ENCODE assay signal across 8 cellular contexts in the genomic region with DNA sequence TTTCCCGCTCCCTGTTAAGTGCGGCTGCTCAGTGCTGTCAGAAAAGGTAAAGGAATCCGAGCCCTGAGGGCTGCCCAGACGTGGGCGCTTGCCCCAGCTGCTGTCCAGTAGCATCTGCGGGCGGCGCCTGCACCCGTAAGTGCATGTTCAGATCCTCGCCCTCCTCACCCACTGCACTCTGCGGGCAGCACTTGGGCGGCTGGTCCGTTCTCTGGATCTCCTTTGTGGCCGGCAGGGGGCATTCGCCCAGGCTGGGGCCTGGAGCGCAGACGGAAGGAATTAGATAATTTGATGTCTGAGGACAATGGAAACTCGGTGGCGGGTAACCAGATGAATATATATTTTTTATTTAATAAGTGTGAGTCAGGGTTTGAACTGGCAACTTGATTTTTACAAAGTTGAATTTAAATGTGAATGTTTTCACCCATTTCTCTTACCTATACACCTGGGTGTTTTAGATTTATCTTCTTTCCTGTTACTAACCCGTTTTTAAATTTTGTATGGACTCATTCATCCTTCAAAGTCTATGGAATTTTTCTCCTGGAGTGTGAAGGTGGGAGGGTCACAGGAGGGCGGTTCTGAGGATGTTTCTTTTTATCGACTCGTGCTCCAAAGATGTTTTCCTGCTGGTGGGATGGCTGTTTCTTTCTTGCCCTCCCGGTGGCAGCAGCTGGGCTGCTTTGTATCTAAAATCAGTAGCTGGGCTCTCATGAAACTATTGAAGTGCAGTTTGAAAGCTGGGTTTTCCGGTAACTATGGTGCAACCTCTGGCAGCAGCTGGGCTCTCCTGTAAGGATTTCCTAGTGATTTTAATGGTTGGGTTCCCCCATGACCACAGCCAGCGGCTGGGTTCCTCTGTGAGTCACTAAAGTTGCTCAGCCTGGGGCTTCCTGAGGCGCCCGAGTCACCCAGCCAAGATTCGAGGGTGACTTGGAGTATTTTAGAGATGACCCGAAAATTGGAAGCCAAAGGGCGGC.
DNase-seq lines count a peak whose midpoint lies in the region; ATAC-seq, FAIRE-seq and TF ChIP-seq lines count a peak whose summit lies in the region.
"Not testable (repeated sequence)": the region's sequence is repeated elsewhere in the genome, so short reads cannot be mapped to it uniquely, and the experiment has no call there.

No MANE protein-coding gene starts in this region.

- H3K4me3 ChIP-seq in Caco-2 (ENCODE audit: low read depth, low read length); PC-3 (ENCODE audit: low read length); dorsolateral prefrontal cortex; neuronal stem cell (ENCODE audit: low read length in 2 of 2); thoracic aorta: not testable (repeated sequence)

- not testable (repeated sequence) for H3K36me3 ChIP-seq in Caco-2 (ENCODE audit: control insufficient read depth, insufficient read depth, low read length); PC-3 (ENCODE audit: low read depth, low read length)
- H3K36me3 ChIP-seq in neuronal stem cell (replicated peaks in 1 of 2; ENCODE audit: control insufficient read depth in 2 of 2, insufficient read depth in 2 of 2, low read length in 2 of 2): peaks cover 2 to 22% of the 10 kb centered on the region in 2 donors
- peaks cover 15% of the 10 kb centered on the region for H3K36me3 ChIP-seq in thoracic aorta

- H3K27ac Mint-ChIP-seq in Caco-2 (ENCODE audit: unreplicated experiment): not testable (repeated sequence)

- H2BK15ac ChIP-seq in neuronal stem cell (ENCODE audit: low read length): not testable (repeated sequence)

- not testable (repeated sequence) for H3K27me3 ChIP-seq in Caco-2 (replicated peaks; ENCODE audit: control insufficient read depth, insufficient read depth, low read length); PC-3 (ENCODE audit: low read length); dorsolateral prefrontal cortex; neuronal stem cell (ENCODE audit: control insufficient read depth in 3 of 3, insufficient read depth in 3 of 3, low read depth in 1 of 3, low read length in 3 of 3); thoracic aorta (replicated peaks; ENCODE audit: insufficient read depth)

- not testable (repeated sequence) for H3K79me1 ChIP-seq in neuronal stem cell (ENCODE audit: low read depth, low read length)

- H3K27ac ChIP-seq in PC-3 (ENCODE audit: low read length): 0 out of 2 replicates have a peak overlapping the region, but pooled peaks have one; percentile 11
- not testable (repeated sequence) for H3K27ac ChIP-seq in dorsolateral prefrontal cortex; neuronal stem cell (replicated peaks; ENCODE audit: low read length); thoracic aorta

- not testable (repeated sequence) for H2BK5ac ChIP-seq in neuronal stem cell (ENCODE audit: low read length)

- not testable (repeated sequence) for H4K91ac ChIP-seq in neuronal stem cell (ENCODE audit: low read depth, low read length, poor library complexity)

- not testable (repeated sequence) for H3K4me1 ChIP-seq in Caco-2; PC-3 (ENCODE audit: insufficient read depth, low read length); thoracic aorta (ENCODE audit: control insufficient read depth in 1 of 2, low read depth in 2 of 2)
- peaks cover under 1 to 11% of the 10 kb centered on the region in 2 donors for H3K4me1 ChIP-seq in neuronal stem cell (ENCODE audit: control insufficient read depth in 2 of 2, insufficient read depth in 1 of 2, low read depth in 1 of 2, low read length in 2 of 2)

- H3K4me1 Mint-ChIP-seq in Caco-2 (ENCODE audit: low read depth, unreplicated experiment): not testable (repeated sequence)

- H3K23ac ChIP-seq in neuronal stem cell (ENCODE audit: low read depth, low read length, poor library complexity): not testable (repeated sequence)

- H2BK12ac ChIP-seq in neuronal stem cell (ENCODE audit: low read length): not testable (repeated sequence)

- not testable (repeated sequence) for H3K14ac ChIP-seq in neuronal stem cell (ENCODE audit: low read length)

- not testable (repeated sequence) for BruUV-seq in Caco-2 (replicated peaks; lab: Mats Ljungman, UMichigan); PC-3 (replicated peaks; lab: Mats Ljungman, UMichigan)

- H3K4me2 ChIP-seq in PC-3 (ENCODE audit: low read length); neuronal stem cell (ENCODE audit: insufficient read depth, low read length, poor library complexity, severe bottlenecking): not testable (repeated sequence)

- H3F3A ChIP-seq in PC-3 (ENCODE audit: low read length, unreplicated experiment): not testable (repeated sequence)

- TF ChIP-seq CTCF in Caco-2 (IDR thresholded peaks at IDR 0.05; ENCODE audit: insufficient read depth in 1 of 2, low read depth in 1 of 2, low read length in 1 of 2, severe bottlenecking in 1 of 2, unreplicated experiment in 1 of 2): peak; percentile 33 to 58
- TF ChIP-seq CTCF in PC-3 (conservative IDR thresholded peaks at IDR 0.05; ENCODE audit: low read depth, low read length): not testable (repeated sequence)
- peak in 48 of 56 donors; percentile 13 to 55 (median 40) for TF ChIP-seq CTCF in dorsolateral prefrontal cortex (IDR thresholded peaks at IDR 0.05 in 54 of 56, conservative IDR thresholded peaks at IDR 0.05 in 2 of 56; ENCODE audit: low read depth in 1 of 56, partially characterized antibody in 56 of 56)
- TF ChIP-seq CTCF in thoracic aorta (IDR thresholded peaks at IDR 0.05): peak; percentile 35

- CTCF ChIA-PET in Caco-2 (lab: Charles Lee); PC-3 (lab: Charles Lee): not testable (repeated sequence)

- FAIRE-seq in HTR-8/SVneo (lab: Jason Lieb, UNC): not testable (repeated sequence)

- intact Hi-C loops in Caco-2 (cut with micrococcal nuclease; ENCODE audit: unreplicated experiment); PC-3 (cut with micrococcal nuclease); dorsolateral prefrontal cortex (cut with DNase I): not testable (repeated sequence)

- peak overlapping the region; percentile 28 for H3K18ac ChIP-seq in neuronal stem cell (ENCODE audit: low read length)

- not testable (repeated sequence) for H3K9me2 ChIP-seq in PC-3 (replicated peaks; ENCODE audit: low read length)

- WGBS in neuronal stem cell (ENCODE audit: extremely low coverage in 2 of 2, insufficient read length in 2 of 2, insufficient replicate concordance in 1 of 2), 2 donors: no CpG with 5 or more reads among the region's 31 CpGs

- H3K4ac ChIP-seq in neuronal stem cell (ENCODE audit: low read length): not testable (repeated sequence)

- not testable (repeated sequence) for H2BK120ac ChIP-seq in neuronal stem cell (ENCODE audit: low read depth, low read length)

- not testable (repeated sequence) for H3K27me3 Mint-ChIP-seq in Caco-2 (ENCODE audit: insufficient read depth, unreplicated experiment)

- not testable (repeated sequence) for H3K9me3 Mint-ChIP-seq in Caco-2 (ENCODE audit: unreplicated experiment)

- H2AK5ac ChIP-seq in neuronal stem cell (ENCODE audit: low read depth, low read length): not testable (repeated sequence)

- H3K4me3 Mint-ChIP-seq in Caco-2 (ENCODE audit: unreplicated experiment): not testable (repeated sequence)

- not testable (repeated sequence) for H2AFZ ChIP-seq in PC-3 (ENCODE audit: low read length); neuronal stem cell (ENCODE audit: low read length)

- H3K9ac ChIP-seq in PC-3 (ENCODE audit: low read length); neuronal stem cell (ENCODE audit: low read depth, low read length, poor library complexity): not testable (repeated sequence)

- peak; percentile 32 to 47 for DNase-seq in Caco-2
- DNase-seq in HTR-8/SVneo (ENCODE audit: insufficient read length, low spot score): peak; percentile 24
- DNase-seq in PC-3: peak; percentile 39
- DNase-seq in activated T-cell treated with anti-CD3 and anti-CD28 coated beads for 48 hours (ENCODE audit: low read depth): peak; percentile 12
- peak in 5 of 10 donors; percentile 27 to 53 (median 42) for DNase-seq in dorsolateral prefrontal cortex
- peak; percentile 39 for DNase-seq in hepatic stellate cell (ENCODE audit: low spot score)
- DNase-seq in neuronal stem cell (ENCODE audit: low spot score); thoracic aorta (ENCODE audit: low spot score): not testable (repeated sequence)

- POLR2A ChIA-PET in Caco-2 (lab: Charles Lee); PC-3 (lab: Charles Lee; ENCODE audit: unreplicated experiment): not testable (repeated sequence)

- not testable (repeated sequence) for H3K9me3 ChIP-seq in Caco-2; PC-3 (ENCODE audit: low read length); neuronal stem cell (replicated peaks in 1 of 2; ENCODE audit: control insufficient read depth in 2 of 2, insufficient read depth in 1 of 2, low read depth in 1 of 2, low read length in 2 of 2); thoracic aorta

- peak; percentile 77 for ATAC-seq in PC-3
- ATAC-seq in thoracic aorta (ENCODE audit: insufficient number of reproducible peaks, low FRiP score, low read depth): not testable (repeated sequence)

- H4K8ac ChIP-seq in neuronal stem cell (ENCODE audit: low read depth, low read length): not testable (repeated sequence)

- H3K79me2 ChIP-seq in PC-3 (ENCODE audit: low read length): not testable (repeated sequence)

- H3K36me3 Mint-ChIP-seq in Caco-2 (ENCODE audit: insufficient read depth, unreplicated experiment): not testable (repeated sequence)

- H4K20me1 ChIP-seq in PC-3 (ENCODE audit: low read length): not testable (repeated sequence)
